Comparison of ENCODE assay signal across 22 cellular contexts in genomic region chr3:186896875-186897274, GRCh38. TPM values are rescaled to one million over a fixed set of nuclear protein-coding genes. Genes with fewer than 3 reads are reported as not detected.
"Had no signal": no experiment of that assay in that cellular context is flagged by ENCODE, and none has a peak within 500 bp of the region (broad histone marks: within the 10 kb centered on the region; RNA-seq: fewer than 3 reads in every experiment).

No MANE protein-coding gene starts in this region.

- H3K36me3 ChIP-seq: ovary, right lobe of liver, stomach, thoracic aorta had no signal

- H3K27me3 ChIP-seq: body of pancreas, ovary, right lobe of liver, stomach had no signal

- H3K9me3 ChIP-seq: body of pancreas, ovary, right lobe of liver, stomach, thoracic aorta had no signal

- H3K4me2 ChIP-seq: smooth muscle cell had no signal

- H3K4me3 ChIP-seq: body of pancreas, ovary, right lobe of liver, smooth muscle cell, stomach, thoracic aorta had no signal

- ATAC-seq: activated T-helper 17 cell treated with anti-CD3 and anti-CD28 coated beads, Interleukin-2, amount 50 U/mL, for 72 hours; body of pancreas; effector memory CD8-positive, alpha-beta T cell; left colon; right lobe of liver; stimulated activated effector memory CD8-positive, alpha-beta T cell treated with anti-CD3 and anti-CD28 coated beads, Interleukin-12 subunit alpha, Interleukin-12 subunit beta, amount 100 ng/mL, for 72 hours had no signal

- DNase-seq: activated B cell treated with CpG ODN at 0.5 μM for 24 hours; activated CD4-positive, alpha-beta memory T cell treated with anti-CD3 and anti-CD28 coated beads for 36 hours; activated CD4-positive, alpha-beta T cell treated with anti-CD3 and anti-CD28 coated beads for 4 hours; activated naive CD4-positive, alpha-beta T cell; activated naive CD8-positive, alpha-beta T cell treated with anti-CD3 and anti-CD28 coated beads, Interleukin-2, amount 10 ng/mL, durations not matched to agents 7 days and 5 days; body of pancreas; caudate nucleus; effector memory CD8-positive, alpha-beta T cell; foreskin fibroblast; left colon; ovary; right lobe of liver; stimulated activated CD4-positive, alpha-beta T cell treated with anti-CD3 and anti-CD28 coated beads, Interleukin-4, amount 100 ng/mL, for 24 hours; stomach had no signal

- H3K4me1 ChIP-seq: body of pancreas, right lobe of liver, stomach had no signal

- H3K27ac ChIP-seq: body of pancreas, ovary, right lobe of liver, stomach, thoracic aorta had no signal

RNA-seq across cellular contexts. Expression of gene ADIPOQ, which starts 54.4 kb away (rescaled TPM):
- total RNA-seq: activated B cell treated with CpG ODN at 0.5 μM for 24 hours; activated CD4-positive, alpha-beta memory T cell treated with anti-CD3 and anti-CD28 coated beads for 36 hours; activated naive CD8-positive, alpha-beta T cell treated with anti-CD3 and anti-CD28 coated beads, Interleukin-2, amount 10 ng/mL, durations not matched to agents 7 days and 5 days; activated T-helper 17 cell treated with anti-CD3 and anti-CD28 coated beads, Interleukin-2, amount 50 U/mL, for 72 hours; dermis microvascular lymphatic vessel endothelial cell; glomerular endothelial cell; lung microvascular endothelial cell; pulmonary artery endothelial cell; right lobe of liver; smooth muscle cell had no signal
- polyA plus RNA-seq: smooth muscle cell had no signal
